In genomic region chr19:13888281-13888680, GRCh38 we compare ENCODE assay signal across 25 cellular contexts. TPM values are rescaled to one million over a fixed set of nuclear protein-coding genes. Genes with fewer than 3 reads are reported as not detected.
A peak's percentile ranks its signal among the peaks of the same experiment; 100 is the strongest.
DNase-seq lines count a peak whose midpoint lies in the region; ATAC-seq, FAIRE-seq and TF ChIP-seq lines count a peak whose summit lies in the region.
"Had no signal": no experiment of that assay in that cellular context is flagged by ENCODE, and none has a peak within 500 bp of the region (broad histone marks: within the 10 kb centered on the region; RNA-seq: fewer than 3 reads in every experiment).

No MANE protein-coding gene starts in this region.

- 14 to 67% (median 39%) methylated on average over 16 of the region's 16 CpGs for WGBS in small intestine, 3 donors

- H3K27me3 ChIP-seq in RWPE2 (ENCODE audit: insufficient read depth, poor library complexity, severe bottlenecking) (no peaks in the 10 kb centered on the region), small intestine (ENCODE audit: control insufficient read depth in 2 of 2, insufficient read depth in 2 of 2, low read length in 2 of 2) (no peaks in the 10 kb centered on the region)
- H3K27me3 ChIP-seq: ascending aorta, right lobe of liver, tibial artery had no signal

- TF ChIP-seq CTCF in RWPE2 (IDR thresholded peaks at IDR 0.05; ENCODE audit: poor library complexity, severe bottlenecking) = no peak

- ATAC-seq in RWPE2 (ENCODE audit: low read depth) (peak; percentile 45; the same call in 2 of the 3 replicates), esophagus mucosa (peak; percentile 77), GM21723 (IDR thresholded peaks at IDR 0.05; ENCODE audit: unreplicated experiment) (no peak), GM19324 (IDR thresholded peaks at IDR 0.05; ENCODE audit: low FRiP score, unreplicated experiment) (no peak)
- ATAC-seq: right lobe of liver had no signal

- DNase-seq in DMS 273 (lab: John Stamatoyannopoulos, UW; ENCODE audit: unreplicated experiment) = peak; percentile 60
- no peak for DNase-seq in DMS 273 treated with DMSO at 0.1 percent for 48 hours (lab: John Stamatoyannopoulos, UW)
- no peak for DNase-seq in RWPE2 (ENCODE audit: low spot score)
- DNase-seq in small intestine = peak; percentile 89
- no peak for DNase-seq in AG20443 (ENCODE audit: low spot score)
- DNase-seq: activated CD4-positive, alpha-beta memory T cell treated with anti-CD3 and anti-CD28 coated beads for 36 hours; activated CD4-positive, CD25-positive, alpha-beta regulatory T cell; CD4-positive, alpha-beta memory T cell; central memory CD4-positive, alpha-beta T cell; midbrain; NCI-H774; posterior cingulate gyrus; SHP77; stimulated activated naive CD8-positive, alpha-beta T cell treated with anti-CD3 and anti-CD28 coated beads, Interleukin-15, Interleukin-2, amounts not matched to agents 100 U/mL and 50 U/mL, for 24 hours; T-helper 9 cell; tibial artery had no signal

- H3K4me3 ChIP-seq in RWPE2 (ENCODE audit: severe bottlenecking) = no peak overlapping the region
- H3K4me3 ChIP-seq in small intestine (ENCODE audit: low read depth in 1 of 2, low read length in 2 of 2) = no peak overlapping the region
- H3K4me3 ChIP-seq: ascending aorta, right lobe of liver, tibial artery had no signal

- no peak for FAIRE-seq in small intestine (lab: Jason Lieb, UNC)
- FAIRE-seq: G401.6 had no signal

- H3K4me1 ChIP-seq in RWPE2 (ENCODE audit: insufficient read depth, poor library complexity, severe bottlenecking) (peaks cover 6% of the 10 kb centered on the region), small intestine (ENCODE audit: control insufficient read depth in 2 of 2, insufficient read depth in 1 of 2, low read depth in 1 of 2, low read length in 1 of 2) (peaks cover 3 to 7% of the 10 kb centered on the region in 2 donors)
- H3K4me1 ChIP-seq: ascending aorta, right lobe of liver had no signal

- H3K9me3 ChIP-seq in RWPE2 (ENCODE audit: severe bottlenecking) = no peaks in the 10 kb centered on the region
- no peaks in the 10 kb centered on the region for H3K9me3 ChIP-seq in small intestine (ENCODE audit: control insufficient read depth, low read depth)
- H3K9me3 ChIP-seq: ascending aorta, right lobe of liver, tibial artery had no signal

- H3K36me3 ChIP-seq in RWPE2 (ENCODE audit: low read depth) (no peaks in the 10 kb centered on the region), small intestine (ENCODE audit: control insufficient read depth in 2 of 2, insufficient read depth in 2 of 2, low read length in 2 of 2) (no peaks in the 10 kb centered on the region)
- H3K36me3 ChIP-seq: ascending aorta, right lobe of liver, tibial artery had no signal

- H3K27ac ChIP-seq in RWPE2 (ENCODE audit: poor library complexity, severe bottlenecking) (no peak overlapping the region), small intestine (ENCODE audit: low read depth in 1 of 2, low read length in 1 of 2) (no peak overlapping the region)
- H3K27ac ChIP-seq: 22Rv1, ascending aorta, epithelial cell of prostate, right lobe of liver, tibial artery had no signal

RNA-seq across cellular contexts. Expression of gene NANOS3, which starts 11.3 kb away (rescaled TPM):
- total RNA-seq in esophagus mucosa = not detected
- polyA plus RNA-seq in small intestine = under 1 TPM in 1 of 3 donors, not detected in 2; 0.45 TPM
- total RNA-seq: ascending aorta; CD4-positive, alpha-beta memory T cell; IMR-90; right lobe of liver had no signal
- polyA plus RNA-seq: CD4-positive, alpha-beta memory T cell had no signal

RNA-seq across cellular contexts. Expression of gene BRME1, which starts 17.6 kb away (rescaled TPM):
- 5.7 TPM for total RNA-seq in esophagus mucosa
- polyA plus RNA-seq in small intestine = 10 to 100 TPM in 2 of 3 donors, 1 to 10 TPM in 1; 8.6 to 67.1 (median 43.2) TPM
- total RNA-seq: ascending aorta had no signal

RNA-seq across cellular contexts. Expression of gene CC2D1A, which starts 17.7 kb away (rescaled TPM):
- 29.7 TPM for total RNA-seq in esophagus mucosa
- polyA plus RNA-seq in small intestine = 100 to 1,000 TPM in 2 of 3 donors, 10 to 100 TPM in 1; 66.5 to 199 (median 140) TPM

RNA-seq across cellular contexts. Expression of gene PODNL1, which starts 49.9 kb away (rescaled TPM):
- total RNA-seq in esophagus mucosa = 8.5 TPM
- 1 to 10 TPM in 1 of 3 donors, not detected in 2; 1.7 TPM for polyA plus RNA-seq in small intestine
- total RNA-seq: CD4-positive, alpha-beta memory T cell had no signal
- polyA plus RNA-seq: CD4-positive, alpha-beta memory T cell had no signal

Comparison
In these comparisons a context has a peak if more than half of its experiments do, and no peak if none do; other contexts are left out.
1. DNase-seq: peak in DMS 273 (single experiment) and small intestine (single experiment); none in DMS 273 treated with DMSO at 0.1 percent for 48 hours (single experiment), RWPE2 (single experiment) and AG20443 (single experiment).
2. ATAC-seq: peak in RWPE2 (single experiment) and esophagus mucosa (single experiment); none in GM21723 (single experiment) and GM19324 (single experiment).